ENCODE assay signal across 8 cellular contexts in the genomic region with DNA sequence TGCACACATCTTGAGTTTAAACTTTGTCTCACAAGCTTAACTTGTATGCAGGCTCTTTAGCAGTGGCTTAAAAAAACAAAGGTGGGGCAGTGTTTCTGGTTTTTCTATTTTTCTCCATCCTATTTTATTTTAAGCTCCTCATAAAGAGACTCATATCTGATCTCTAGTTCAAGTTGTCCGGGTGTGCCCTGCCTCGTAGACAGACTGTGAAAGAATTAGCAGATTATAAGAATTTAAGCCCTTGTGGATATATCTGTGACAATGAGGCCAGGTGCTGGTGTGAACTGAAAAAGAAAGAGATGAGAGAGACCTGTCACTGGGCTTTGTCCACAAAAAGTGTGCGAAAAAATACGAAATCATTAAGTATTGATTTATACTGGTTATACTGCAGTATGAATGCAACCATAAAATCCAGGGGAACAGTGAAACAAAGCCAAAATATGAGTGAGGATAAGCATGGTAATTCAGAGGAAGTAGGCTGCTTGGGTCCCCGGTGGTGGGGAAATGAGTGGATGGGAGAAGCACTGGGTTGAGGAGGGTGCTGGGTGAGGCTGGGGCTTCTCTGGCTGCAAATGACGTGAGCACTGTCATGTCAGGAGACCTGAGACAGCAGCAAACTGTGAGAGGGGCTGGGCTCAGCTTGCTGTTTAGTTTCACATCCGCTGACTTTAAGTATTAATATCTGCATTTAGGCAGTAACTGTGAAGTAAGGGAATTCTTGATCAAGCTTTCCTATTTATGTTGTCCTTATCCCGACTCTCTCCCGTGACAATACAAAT.
DNase-seq lines count a peak whose midpoint lies in the region; ATAC-seq and TF ChIP-seq lines count a peak whose summit lies in the region.

No MANE protein-coding gene starts in this region.

- peaks cover 63% of the 10 kb centered on the region for H3K4me1 Mint-ChIP-seq in activated B cell treated with CpG ODN at 0.5 μM for 24 hours

- POLR2A ChIA-PET in activated B cell treated with CpG ODN at 0.5 μM for 24 hours (lab: Charles Lee): interaction anchor here (0.6 to 4.9 kb wide), 11 partner anchors 68 to 504 kb away, joined by 3 to 50 read pairs (median 3); a partner anchor contains a TSS

- DNase-seq in activated naive CD4-positive, alpha-beta T cell treated with Interleukin-2 at 50 U/mL for 16 hours: peak; percentile 2
- DNase-seq in activated naive CD4-positive, alpha-beta T cell treated with anti-CD3 and anti-CD28 coated beads, Interleukin-2, amount 50 U/mL, for 16 hours: no peak
- peak; percentile 56 for DNase-seq in activated B cell treated with CpG ODN at 0.5 μM for 24 hours
- peak; percentile 49 for DNase-seq in mucosa of gallbladder (ENCODE audit: low spot score)
- no peak for DNase-seq in superior temporal gyrus (ENCODE audit: extremely low spot score)
- DNase-seq in NK-92 treated with Interleukin-12 subunit alpha and Interleukin-12 subunit beta, amount 100 ng/mL, for 24 hours (lab: John Stamatoyannopoulos, UW): no peak
- no peak for DNase-seq in SHP77 (lab: John Stamatoyannopoulos, UW)

- H3K9me3 Mint-ChIP-seq in activated B cell treated with CpG ODN at 0.5 μM for 24 hours: no peaks in the 10 kb centered on the region

- TF ChIP-seq CTCF in activated B cell treated with CpG ODN at 0.5 μM for 24 hours (IDR thresholded peaks at IDR 0.05): no peak

- ATAC-seq in HG03175 (IDR thresholded peaks at IDR 0.05; ENCODE audit: unreplicated experiment) (peak; percentile 87), activated B cell treated with CpG ODN at 0.5 μM for 24 hours (ENCODE audit: low read depth) (peak; percentile 78)

- CTCF ChIA-PET in activated B cell treated with CpG ODN at 0.5 μM for 24 hours (lab: Charles Lee): interaction anchor here (0.6 to 2.9 kb wide), 5 partner anchors 14 to 425 kb away, joined by 3 to 9 read pairs (median 5); no protein-coding TSS in a partner anchor

- no peaks in the 10 kb centered on the region for H3K36me3 Mint-ChIP-seq in activated B cell treated with CpG ODN at 0.5 μM for 24 hours (ENCODE audit: low read depth)

- peak overlapping the region; percentile 78 for H3K4me3 Mint-ChIP-seq in activated B cell treated with CpG ODN at 0.5 μM for 24 hours

- no peaks in the 10 kb centered on the region for H3K27me3 Mint-ChIP-seq in activated B cell treated with CpG ODN at 0.5 μM for 24 hours

- intact Hi-C loops in activated B cell treated with CpG ODN at 0.5 μM for 24 hours (cut with micrococcal nuclease): loop anchor here (1.0 to 5.0 kb wide), 6 partner anchors 65 to 426 kb away; no protein-coding TSS in a partner anchor

- H3K27ac Mint-ChIP-seq in activated B cell treated with CpG ODN at 0.5 μM for 24 hours: peak overlapping the region; percentile 99

Comparison
In these comparisons a context has a peak if more than half of its experiments do, and no peak if none do; other contexts are left out.
1. DNase-seq: peak in activated naive CD4-positive, alpha-beta T cell treated with Interleukin-2 at 50 U/mL for 16 hours (single experiment), activated B cell treated with CpG ODN at 0.5 μM for 24 hours (single experiment) and mucosa of gallbladder (single experiment); none in activated naive CD4-positive, alpha-beta T cell treated with anti-CD3 and anti-CD28 coated beads, Interleukin-2, amount 50 U/mL, for 16 hours (single experiment), superior temporal gyrus (single experiment), NK-92 treated with Interleukin-12 subunit alpha and Interleukin-12 subunit beta, amount 100 ng/mL, for 24 hours (single experiment) and SHP77 (0 of 2).